ENCODE assay signal across 29 cellular contexts in genomic region chr10:124372906-124373305, GRCh38.
"Had no signal": no experiment of that assay in that cellular context is flagged by ENCODE, and none has a peak within 500 bp of the region (broad histone marks: within the 10 kb centered on the region; RNA-seq: fewer than 3 reads in every experiment).

No MANE protein-coding gene starts in this region.

- H3K4me3 ChIP-seq: esophagus muscularis mucosa, gastrocnemius medialis, heart left ventricle had no signal

- H3K4me1 Mint-ChIP-seq: activated CD4-positive, alpha-beta memory T cell treated with anti-CD3 and anti-CD28 coated beads, Interleukin-2, amount 10 ng/mL, durations not matched to agents 7 days and 5 days; activated naive CD4-positive, alpha-beta T cell treated with anti-CD3 and anti-CD28 coated beads, Interleukin-2, amount 10 ng/mL, durations not matched to agents 7 days and 5 days; activated naive CD8-positive, alpha-beta T cell treated with anti-CD3 and anti-CD28 coated beads, Interleukin-2, amount 10 ng/mL, durations not matched to agents 7 days and 5 days had no signal

- H3K9me3 Mint-ChIP-seq: activated B cell treated with CpG ODN at 0.5 μM for 24 hours; activated CD4-positive, alpha-beta memory T cell treated with anti-CD3 and anti-CD28 coated beads, Interleukin-2, amount 10 ng/mL, durations not matched to agents 7 days and 5 days; activated naive CD4-positive, alpha-beta T cell treated with anti-CD3 and anti-CD28 coated beads, Interleukin-2, amount 10 ng/mL, durations not matched to agents 7 days and 5 days; activated naive CD4-positive, alpha-beta T cell treated with anti-CD3 and anti-CD28 coated beads, Interleukin-2, amount 50 U/mL, for 72 hours; activated naive CD8-positive, alpha-beta T cell treated with anti-CD3 and anti-CD28 coated beads, Interleukin-2, amount 10 ng/mL, durations not matched to agents 7 days and 5 days; activated T-cell treated with anti-CD3 and anti-CD28 coated beads, Interleukin-2, amount 50 U/mL, for 24 hours; activated T-cell treated with anti-CD3 and anti-CD28 coated beads, Interleukin-2, amount 50 U/mL, for 72 hours; effector memory CD8-positive, alpha-beta T cell; T-helper 2 cell treated with Interferon-gamma antibody and Interleukin-4, amounts not matched to agents 5 μg/mL and 100 μg/mL, for 36 hours had no signal

- H3K9me3 ChIP-seq: esophagus muscularis mucosa, gastrocnemius medialis, heart left ventricle had no signal

- H3K36me3 Mint-ChIP-seq: activated naive CD4-positive, alpha-beta T cell treated with anti-CD3 and anti-CD28 coated beads, Interleukin-2, amount 10 ng/mL, durations not matched to agents 7 days and 5 days; activated naive CD4-positive, alpha-beta T cell treated with anti-CD3 and anti-CD28 coated beads, Interleukin-2, amount 50 U/mL, for 72 hours; activated naive CD8-positive, alpha-beta T cell treated with anti-CD3 and anti-CD28 coated beads, Interleukin-2, amount 10 ng/mL, durations not matched to agents 7 days and 5 days had no signal

- H3K27me3 ChIP-seq: brain microvascular endothelial cell, esophagus muscularis mucosa, gastrocnemius medialis had no signal

- H3K4me1 ChIP-seq: esophagus muscularis mucosa, foreskin keratinocyte, gastrocnemius medialis, heart left ventricle had no signal

- H3K4me3 Mint-ChIP-seq: activated B cell treated with CpG ODN at 0.5 μM for 24 hours; activated CD4-positive, alpha-beta memory T cell treated with anti-CD3 and anti-CD28 coated beads, Interleukin-2, amount 10 ng/mL, durations not matched to agents 7 days and 5 days; activated naive CD4-positive, alpha-beta T cell treated with anti-CD3 and anti-CD28 coated beads, Interleukin-2, amount 10 ng/mL, durations not matched to agents 7 days and 5 days; activated naive CD8-positive, alpha-beta T cell treated with anti-CD3 and anti-CD28 coated beads, Interleukin-2, amount 10 ng/mL, durations not matched to agents 7 days and 5 days; activated T-cell treated with anti-CD3 and anti-CD28 coated beads, Interleukin-2, amount 50 U/mL, for 24 hours; activated T-cell treated with anti-CD3 and anti-CD28 coated beads, Interleukin-2, amount 50 U/mL, for 72 hours; effector memory CD8-positive, alpha-beta T cell; T-helper 17 cell; T-helper 2 cell treated with Interferon-gamma antibody and Interleukin-4, amounts not matched to agents 5 μg/mL and 100 μg/mL, for 36 hours had no signal

- H3K27ac Mint-ChIP-seq: activated B cell treated with CpG ODN at 0.5 μM for 24 hours; activated CD4-positive, alpha-beta memory T cell treated with anti-CD3 and anti-CD28 coated beads, Interleukin-2, amount 10 ng/mL, durations not matched to agents 7 days and 5 days; activated naive CD4-positive, alpha-beta T cell treated with anti-CD3 and anti-CD28 coated beads, Interleukin-2, amount 10 ng/mL, durations not matched to agents 7 days and 5 days; activated naive CD4-positive, alpha-beta T cell treated with anti-CD3 and anti-CD28 coated beads, Interleukin-2, amount 50 U/mL, for 72 hours; activated naive CD8-positive, alpha-beta T cell treated with anti-CD3 and anti-CD28 coated beads, Interleukin-2, amount 10 ng/mL, durations not matched to agents 7 days and 5 days; activated T-cell treated with anti-CD3 and anti-CD28 coated beads, Interleukin-2, amount 50 U/mL, for 24 hours; activated T-cell treated with anti-CD3 and anti-CD28 coated beads, Interleukin-2, amount 50 U/mL, for 72 hours; effector memory CD8-positive, alpha-beta T cell; T-helper 17 cell; T-helper 2 cell treated with Interferon-gamma antibody and Interleukin-4, amounts not matched to agents 5 μg/mL and 100 μg/mL, for 36 hours had no signal

- H3K36me3 ChIP-seq: brain microvascular endothelial cell, esophagus muscularis mucosa, gastrocnemius medialis, heart left ventricle, WERI-Rb-1 had no signal

- DNase-seq: activated B cell treated with CpG ODN at 0.5 μM for 24 hours; activated CD4-positive, alpha-beta memory T cell treated with anti-CD3 and anti-CD28 coated beads, Interleukin-2, amount 10 ng/mL, durations not matched to agents 7 days and 5 days; activated CD4-positive, alpha-beta T cell treated with anti-CD3 and anti-CD28 coated beads for 48 hours; activated CD8-positive, alpha-beta memory T cell treated with anti-CD3 and anti-CD28 coated beads, Interleukin-2, amount 50 U/mL, for 48 hours; activated gamma-delta T cell; activated naive CD4-positive, alpha-beta T cell; activated naive CD4-positive, alpha-beta T cell treated with anti-CD3 and anti-CD28 coated beads, Interleukin-2, amount 10 ng/mL, durations not matched to agents 7 days and 5 days; activated naive CD8-positive, alpha-beta T cell treated with anti-CD3 and anti-CD28 coated beads, Interleukin-2, amount 10 ng/mL, durations not matched to agents 7 days and 5 days; activated T-cell treated with anti-CD3 and anti-CD28 coated beads for 4 hours; activated T-cell treated with anti-CD3 and anti-CD28 coated beads, Interleukin-2, amount 50 U/mL, for 24 hours; activated T-cell treated with anti-CD3 and anti-CD28 coated beads, Interleukin-2, amount 50 U/mL, for 72 hours; amniotic stem cell; brain microvascular endothelial cell; cortex of kidney; dermis blood vessel endothelial cell; effector CD4-positive, alpha-beta T cell; effector memory CD8-positive, alpha-beta T cell; erythroblast; foreskin keratinocyte; gastrocnemius medialis; glutamatergic neuron; heart left ventricle; T-helper 1 cell; T-helper 17 cell; T1000; WERI-Rb-1 had no signal
